In genomic region chr3:127915115-127915936, GRCh38 we compare ENCODE assay signal across 2 cellular contexts.
TF ChIP-seq lines count a peak whose summit lies in the region.

KBTBD12 (plus strand) TSS chr3:127915232; CDS start chr3:127923062, 7,830 bp downstream.

TF ChIP-seq in GM23338, 12 proteins besides CTCF, POLR2A, EP300 and RAD21:
- TF ChIP-seq REST (IDR thresholded peaks at IDR 0.05; ENCODE audit: unreplicated experiment), result no peak
- no peak; the same call in 1 of the 2 replicates for TF ChIP-seq POLR2AphosphoS5 (IDR thresholded peaks at IDR 0.05; ENCODE audit: low read depth)
- TF ChIP-seq ZNF114 (CRISPR knock-in tag; IDR thresholded peaks at IDR 0.05), result no peak
- TF ChIP-seq STAT1 (IDR thresholded peaks at IDR 0.05; ENCODE audit: unreplicated experiment), result no peak
- TF ChIP-seq ETS1 (IDR thresholded peaks at IDR 0.05), result no peak
- no peak for TF ChIP-seq ZNF462 (CRISPR knock-in tag; IDR thresholded peaks at IDR 0.05)
- TF ChIP-seq NANOG (IDR thresholded peaks at IDR 0.05; ENCODE audit: borderline replicate concordance), result no peak

TF ChIP-seq in K562, 482 proteins besides CTCF, POLR2A, EP300 and RAD21:
- TF ChIP-seq CBX8 (IDR thresholded peaks at IDR 0.05; ENCODE audit: borderline replicate concordance, extremely low read depth, low read depth, low read length, poor library complexity, severe bottlenecking) (no peak), GTF2F1 (IDR thresholded peaks at IDR 0.05; ENCODE audit: low read depth, low read length) (no peak), HDAC3 (IDR thresholded peaks at IDR 0.05; ENCODE audit: borderline replicate concordance, partially characterized antibody) (no peak), NCOA2 (IDR thresholded peaks at IDR 0.05; ENCODE audit: partially characterized antibody in 2 of 2) (no peak), ETV6 (IDR thresholded peaks at IDR 0.05; ENCODE audit: borderline replicate concordance in 1 of 2, low read depth in 2 of 2, low read length in 1 of 2) (no peak), ETV6 (CRISPR knock-in tag; IDR thresholded peaks at IDR 0.05; ENCODE audit: borderline replicate concordance) (no peak), SMARCB1 (IDR thresholded peaks at IDR 0.05; ENCODE audit: insufficient read length, low read depth) (no peak), E2F6 (IDR thresholded peaks at IDR 0.05; ENCODE audit: borderline replicate concordance in 1 of 2, extremely low read depth in 1 of 2, insufficient read depth in 1 of 2, insufficient read length in 1 of 2, low read depth in 1 of 2, low read length in 1 of 2, poor library complexity in 1 of 2, severe bottlenecking in 1 of 2) (peak in 1 of 2 experiments; percentile 46), TBP (optimal IDR thresholded peaks at IDR 0.05; ENCODE audit: low read depth, low read length) (no peak), NRF1 (conservative IDR thresholded peaks at IDR 0.05 in 1 of 2, IDR thresholded peaks at IDR 0.05 in 1 of 2) (peak; percentile 34 to 38; a peak in 2 of 4 replicates)
